In the genomic region with DNA sequence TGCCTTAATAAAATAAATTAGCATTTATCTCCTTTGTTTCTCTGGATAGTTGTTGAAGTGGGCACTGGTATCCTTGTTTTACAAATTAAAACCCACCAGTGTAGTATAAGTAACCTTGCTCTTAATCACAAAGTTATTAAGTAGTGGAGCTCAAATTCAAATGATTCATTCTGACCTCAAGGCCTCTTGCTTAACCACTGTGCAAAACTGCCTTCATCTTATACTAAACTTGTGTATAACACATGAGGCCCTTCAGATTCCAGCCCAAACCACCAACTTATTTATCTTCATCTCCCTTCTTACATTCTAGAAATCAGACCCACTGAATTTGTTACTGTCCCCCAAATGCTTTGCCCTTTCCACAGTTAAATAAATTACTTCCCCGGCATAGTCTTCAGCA, we compare ENCODE assay signal across 1 cellular context.
TF ChIP-seq lines count a peak whose summit lies in the region.

No MANE protein-coding gene starts in this region.

TF ChIP-seq in SK-N-SH, 30 proteins besides CTCF, POLR2A, EP300 and RAD21 (continued from another document):
- TF ChIP-seq, protein P1, sequence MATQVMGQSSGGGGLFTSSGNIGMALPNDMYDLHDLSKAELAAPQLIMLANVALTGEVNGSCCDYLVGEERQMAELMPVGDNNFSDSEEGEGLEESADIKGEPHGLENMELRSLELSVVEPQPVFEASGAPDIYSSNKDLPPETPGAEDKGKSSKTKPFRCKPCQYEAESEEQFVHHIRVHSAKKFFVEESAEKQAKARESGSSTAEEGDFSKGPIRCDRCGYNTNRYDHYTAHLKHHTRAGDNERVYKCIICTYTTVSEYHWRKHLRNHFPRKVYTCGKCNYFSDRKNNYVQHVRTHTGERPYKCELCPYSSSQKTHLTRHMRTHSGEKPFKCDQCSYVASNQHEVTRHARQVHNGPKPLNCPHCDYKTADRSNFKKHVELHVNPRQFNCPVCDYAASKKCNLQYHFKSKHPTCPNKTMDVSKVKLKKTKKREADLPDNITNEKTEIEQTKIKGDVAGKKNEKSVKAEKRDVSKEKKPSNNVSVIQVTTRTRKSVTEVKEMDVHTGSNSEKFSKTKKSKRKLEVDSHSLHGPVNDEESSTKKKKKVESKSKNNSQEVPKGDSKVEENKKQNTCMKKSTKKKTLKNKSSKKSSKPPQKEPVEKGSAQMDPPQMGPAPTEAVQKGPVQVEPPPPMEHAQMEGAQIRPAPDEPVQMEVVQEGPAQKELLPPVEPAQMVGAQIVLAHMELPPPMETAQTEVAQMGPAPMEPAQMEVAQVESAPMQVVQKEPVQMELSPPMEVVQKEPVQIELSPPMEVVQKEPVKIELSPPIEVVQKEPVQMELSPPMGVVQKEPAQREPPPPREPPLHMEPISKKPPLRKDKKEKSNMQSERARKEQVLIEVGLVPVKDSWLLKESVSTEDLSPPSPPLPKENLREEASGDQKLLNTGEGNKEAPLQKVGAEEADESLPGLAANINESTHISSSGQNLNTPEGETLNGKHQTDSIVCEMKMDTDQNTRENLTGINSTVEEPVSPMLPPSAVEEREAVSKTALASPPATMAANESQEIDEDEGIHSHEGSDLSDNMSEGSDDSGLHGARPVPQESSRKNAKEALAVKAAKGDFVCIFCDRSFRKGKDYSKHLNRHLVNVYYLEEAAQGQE (IDR thresholded peaks at IDR 0.05; ENCODE audit: low read depth, low read length): no peak
TF ChIP-seq in SK-N-SH: peak in this region for 2.
